ENCODE assay signal across 22 cellular contexts in genomic region chr18:68445131-68445530, GRCh38.
DNase-seq lines count a peak whose midpoint lies in the region; ATAC-seq and TF ChIP-seq lines count a peak whose summit lies in the region.
"Had no signal": no experiment of that assay in that cellular context is flagged by ENCODE, and none has a peak within 500 bp of the region (broad histone marks: within the 10 kb centered on the region; RNA-seq: fewer than 3 reads in every experiment).

No MANE protein-coding gene starts in this region.

- H3K27me3 ChIP-seq in foreskin keratinocyte: no peaks in the 10 kb centered on the region
- H3K27me3 ChIP-seq in ovary: no peaks in the 10 kb centered on the region
- H3K27me3 ChIP-seq: BE2C; BLaER1 treated with 17β-estradiol and CSF1 and Interleukin-3, amounts not matched to agents 10 nM and 100 nM had no signal

- H3K4me1 ChIP-seq in foreskin keratinocyte (peaks cover 3% of the 10 kb centered on the region), ovary (ENCODE audit: insufficient read depth) (no peaks in the 10 kb centered on the region)
- H3K4me1 ChIP-seq: A549, BE2C had no signal

- TF ChIP-seq CTCF in foreskin keratinocyte (conservative IDR thresholded peaks at IDR 0.05) (no peak), ovary (IDR thresholded peaks at IDR 0.05) (no peak)

- H3K4me3 Mint-ChIP-seq in natural killer cell treated with Interleukin-12 subunit alpha and Interleukin-12 subunit beta and Interleukin-15 and Interleukin-18, amount 100 ng/mL, for 72 hours: no peak overlapping the region
- H3K4me3 Mint-ChIP-seq: CD14-positive monocyte; CD4-positive, alpha-beta T cell; CD8-positive, alpha-beta memory T cell; H9 had no signal

- H3K9me3 ChIP-seq in ovary: no peaks in the 10 kb centered on the region
- H3K9me3 ChIP-seq: A549, BE2C had no signal

- no peaks in the 10 kb centered on the region for H3K36me3 ChIP-seq in ovary
- H3K36me3 ChIP-seq: BE2C; BLaER1 treated with 17β-estradiol and CSF1 and Interleukin-3, amounts not matched to agents 10 nM and 100 nM had no signal

- H3K27me3 Mint-ChIP-seq in natural killer cell treated with Interleukin-12 subunit alpha and Interleukin-12 subunit beta and Interleukin-15 and Interleukin-18, amount 100 ng/mL, for 72 hours: no peaks in the 10 kb centered on the region
- H3K27me3 Mint-ChIP-seq: CD4-positive, alpha-beta T cell; CD8-positive, alpha-beta memory T cell had no signal

- H3K4me3 ChIP-seq in ovary: no peak overlapping the region
- H3K4me3 ChIP-seq: A549; BLaER1 treated with 17β-estradiol and CSF1 and Interleukin-3, amounts not matched to agents 10 nM and 100 nM; GM23248 had no signal

- TF ChIP-seq EP300 in ovary (IDR thresholded peaks at IDR 0.05): no peak

- H3K36me3 Mint-ChIP-seq in natural killer cell treated with Interleukin-12 subunit alpha and Interleukin-12 subunit beta and Interleukin-15 and Interleukin-18, amount 100 ng/mL, for 72 hours: no peaks in the 10 kb centered on the region
- H3K36me3 Mint-ChIP-seq: CD14-positive monocyte; CD8-positive, alpha-beta memory T cell had no signal

- intact Hi-C loops in ovary (cut with DNase I): no loop called here

- peak; percentile 14 for DNase-seq in DMS 273 (lab: John Stamatoyannopoulos, UW; ENCODE audit: unreplicated experiment)
- DNase-seq in DMS 273 treated with DMSO at 0.1 percent for 48 hours (lab: John Stamatoyannopoulos, UW): no peak
- DNase-seq in NCI-H82 (lab: John Stamatoyannopoulos, UW): peak; percentile 60
- DNase-seq in cerebellar nuclear complex (lab: John Stamatoyannopoulos, UW): peak; percentile 43 to 80
- DNase-seq in foreskin keratinocyte: no peak
- DNase-seq in ovary: no peak
- no peak for DNase-seq in natural killer cell treated with Interleukin-12 subunit alpha and Interleukin-12 subunit beta and Interleukin-15 and Interleukin-18, amount 100 ng/mL, for 72 hours (ENCODE audit: low spot score)
- DNase-seq: ACHN; AML-193; BE2C; CD4-positive, alpha-beta T cell; CD8-positive, alpha-beta memory T cell; DMS79; EL; GF-D8; GM23248; H9 had no signal

- 77 to 85% (median 80%) methylated on average over 4 of the region's 4 CpGs for WGBS in ovary, 3 donors

- ATAC-seq in foreskin keratinocyte: no peak
- ATAC-seq in natural killer cell treated with Interleukin-12 subunit alpha and Interleukin-12 subunit beta and Interleukin-15 and Interleukin-18, amount 100 ng/mL, for 72 hours: no peak
- ATAC-seq: A549, HCT116 had no signal

- peaks cover 13% of the 10 kb centered on the region for H3K9me3 Mint-ChIP-seq in natural killer cell treated with Interleukin-12 subunit alpha and Interleukin-12 subunit beta and Interleukin-15 and Interleukin-18, amount 100 ng/mL, for 72 hours
- H3K9me3 Mint-ChIP-seq: CD4-positive, alpha-beta T cell had no signal

- no peak for TF ChIP-seq POLR2A in ovary (IDR thresholded peaks at IDR 0.05)

- no peak overlapping the region for H3K27ac ChIP-seq in foreskin keratinocyte
- H3K27ac ChIP-seq in ovary: no peak overlapping the region
- H3K27ac ChIP-seq: 22Rv1; A549; BLaER1 treated with 17β-estradiol and CSF1 and Interleukin-3, amounts not matched to agents 10 nM and 100 nM; GM23248 had no signal

- H3K4me1 Mint-ChIP-seq in natural killer cell treated with Interleukin-12 subunit alpha and Interleukin-12 subunit beta and Interleukin-15 and Interleukin-18, amount 100 ng/mL, for 72 hours (ENCODE audit: low read depth in 2 of 2): no peaks in the 10 kb centered on the region
- H3K4me1 Mint-ChIP-seq: CD14-positive monocyte; CD8-positive, alpha-beta memory T cell; H9 had no signal

- H3K27ac Mint-ChIP-seq in natural killer cell treated with Interleukin-12 subunit alpha and Interleukin-12 subunit beta and Interleukin-15 and Interleukin-18, amount 100 ng/mL, for 72 hours: no peak overlapping the region
- H3K27ac Mint-ChIP-seq: CD14-positive monocyte; CD4-positive, alpha-beta T cell; CD8-positive, alpha-beta memory T cell; H9 had no signal

Comparison
In these comparisons a context has a peak if more than half of its experiments do, and no peak if none do; other contexts are left out.
1. DNase-seq: peak in DMS 273 (single experiment), NCI-H82 (single experiment) and cerebellar nuclear complex (2 of 2); none in DMS 273 treated with DMSO at 0.1 percent for 48 hours (single experiment), foreskin keratinocyte (0 of 2), ovary (0 of 5) and natural killer cell treated with Interleukin-12 subunit alpha and Interleukin-12 subunit beta and Interleukin-15 and Interleukin-18, amount 100 ng/mL, for 72 hours (single experiment).